Comparison of ENCODE assay signal across 8 cellular contexts in the genomic region with DNA sequence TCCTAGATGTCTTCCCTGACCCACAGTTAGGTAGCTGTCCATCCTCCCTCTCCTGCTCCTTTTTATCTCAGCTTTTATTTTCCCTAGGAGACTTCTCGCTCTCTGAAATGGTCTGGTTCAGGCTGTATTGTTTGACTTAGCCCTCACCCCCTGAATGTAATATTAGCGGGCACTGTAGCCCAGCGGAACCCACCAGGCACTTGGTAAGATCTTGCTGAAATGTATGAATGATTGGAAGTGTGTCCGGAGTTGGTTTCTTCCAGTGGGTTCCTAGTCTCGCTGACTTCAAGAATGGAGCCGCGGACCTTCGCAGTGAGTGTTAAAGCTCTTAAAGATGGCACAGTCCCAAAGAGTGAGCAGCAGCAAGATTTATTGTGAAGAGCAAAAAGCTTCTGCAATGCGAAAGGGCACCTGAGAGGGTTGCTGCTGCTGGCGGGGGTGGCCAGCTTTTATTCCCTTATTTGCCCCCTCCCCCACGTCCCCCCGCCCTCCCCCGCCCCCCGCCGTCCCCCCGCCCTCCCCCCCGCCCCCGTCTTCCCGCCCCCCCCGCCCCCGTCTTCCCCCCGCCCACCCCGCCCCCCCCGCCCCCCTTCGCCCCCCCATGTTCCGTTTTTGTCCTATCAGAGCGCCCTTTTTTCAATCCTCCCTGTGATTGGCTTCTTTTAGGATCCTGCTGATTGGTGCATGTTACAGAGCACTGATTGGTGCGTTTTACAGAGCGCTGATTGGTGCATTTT. TPM values are rescaled to one million over a fixed set of nuclear protein-coding genes. Genes with fewer than 3 reads are reported as not detected.
DNase-seq lines count a peak whose midpoint lies in the region; ATAC-seq and TF ChIP-seq lines count a peak whose summit lies in the region.

No MANE protein-coding gene starts in this region.

- intact Hi-C loops in psoas muscle (cut with DNase I), result no loop called here

- peak overlapping the region; percentile 93 to 95 (median 94) for H3K27ac Mint-ChIP-seq in CD4-positive, CD25-positive, alpha-beta regulatory T cell

- H3K36me3 ChIP-seq in CD4-positive, CD25-positive, alpha-beta regulatory T cell (ENCODE audit: control insufficient read depth, insufficient read depth, low read length), result peaks cover 6% of the 10 kb centered on the region
- H3K36me3 ChIP-seq in H7 (replicated peaks; ENCODE audit: control insufficient read depth, insufficient read depth, low read length) (no peaks in the 10 kb centered on the region), psoas muscle (ENCODE audit: insufficient read depth in 1 of 2, low read depth in 1 of 2) (peaks cover 0 to 8% of the 10 kb centered on the region in 2 donors)

- no peak for TF ChIP-seq CTCF in fibroblast of pulmonary artery (IDR thresholded peaks at IDR 0.05; ENCODE audit: low read length, missing control alignments)
- no peak for TF ChIP-seq CTCF in psoas muscle (IDR thresholded peaks at IDR 0.05)

- H3K4me1 Mint-ChIP-seq in CD4-positive, CD25-positive, alpha-beta regulatory T cell, result peaks cover 0 to 37% (median 26%) of the 10 kb centered on the region in 4 donors

- peak overlapping the region; percentile 71 for H3K27ac ChIP-seq in CD4-positive, CD25-positive, alpha-beta regulatory T cell (ENCODE audit: insufficient read depth, low read length, poor library complexity, severe bottlenecking)
- peak overlapping the region; percentile 96 for H3K27ac ChIP-seq in psoas muscle

- peak overlapping the region; percentile 78 for H3K4me3 ChIP-seq in CD4-positive, CD25-positive, alpha-beta regulatory T cell (ENCODE audit: low read depth, low read length)
- H3K4me3 ChIP-seq in H7 (ENCODE audit: insufficient read depth, low read depth, low read length) (peak overlapping the region; percentile 97), fibroblast of pulmonary artery (replicated peaks; ENCODE audit: low read depth, low read length) (peak overlapping the region; percentile 71), psoas muscle (peak overlapping the region; percentile 98)

- H3K36me3 Mint-ChIP-seq in CD4-positive, CD25-positive, alpha-beta regulatory T cell, result peaks cover 10% of the 10 kb centered on the region

- peaks cover 0 to 3% (median 0%) of the 10 kb centered on the region in 7 donors for H3K9me3 Mint-ChIP-seq in CD4-positive, CD25-positive, alpha-beta regulatory T cell

- DNase-seq in CD4-positive, CD25-positive, alpha-beta regulatory T cell, result no peak
- DNase-seq in H7 (peak; percentile 57), fibroblast of pulmonary artery (ENCODE audit: low read depth) (peak; percentile 72), psoas muscle (no peak), HuH-7.5 (ENCODE audit: low spot score) (no peak)

- peak; percentile 50 to 53 for ATAC-seq in CD4-positive, CD25-positive, alpha-beta regulatory T cell (ENCODE audit: low read depth in 2 of 2)
- ATAC-seq in SK-N-SH treated with all-trans-retinoic acid at 6 μM for 48 hours (peak; percentile 75), psoas muscle (peak in 3 of 4 donors; percentile 49 to 58 (median 57)), GM21737 (IDR thresholded peaks at IDR 0.05; ENCODE audit: unreplicated experiment) (no peak), HG03469 (IDR thresholded peaks at IDR 0.05; ENCODE audit: unreplicated experiment) (no peak)

- H3K4me3 Mint-ChIP-seq in CD4-positive, CD25-positive, alpha-beta regulatory T cell, result peak overlapping the region; percentile 87 to 95 (median 92)

- H3K27me3 ChIP-seq in CD4-positive, CD25-positive, alpha-beta regulatory T cell (ENCODE audit: control insufficient read depth, insufficient read depth, low read length), result no peaks in the 10 kb centered on the region
- H3K27me3 ChIP-seq in H7 (ENCODE audit: control insufficient read depth, insufficient read depth, low read length) (no peaks in the 10 kb centered on the region; the same call in 1 of the 2 replicates), psoas muscle (ENCODE audit: insufficient read depth in 3 of 3, low read length in 2 of 3) (no peaks in the 10 kb centered on the region)

- peaks cover 12% of the 10 kb centered on the region for H3K4me1 ChIP-seq in CD4-positive, CD25-positive, alpha-beta regulatory T cell (ENCODE audit: control insufficient read depth, insufficient read depth, low read length, poor library complexity, severe bottlenecking)
- peaks cover 16% of the 10 kb centered on the region for H3K4me1 ChIP-seq in psoas muscle

- H3K9me3 ChIP-seq in CD4-positive, CD25-positive, alpha-beta regulatory T cell (ENCODE audit: control insufficient read depth in 2 of 2, low read length in 2 of 2), result no peaks in the 10 kb centered on the region
- no peaks in the 10 kb centered on the region for H3K9me3 ChIP-seq in psoas muscle

- WGBS in psoas muscle, 3 donors, result 58 to 62% (median 61%) methylated on average over 15 to 17 of the region's 29 CpGs

- no peaks in the 10 kb centered on the region for H3K27me3 Mint-ChIP-seq in CD4-positive, CD25-positive, alpha-beta regulatory T cell

TF ChIP-seq in SK-N-SH treated with all-trans-retinoic acid at 6 μM for 48 hours, 23 proteins besides CTCF, POLR2A, EP300 and RAD21:
- TF ChIP-seq, protein P1, sequence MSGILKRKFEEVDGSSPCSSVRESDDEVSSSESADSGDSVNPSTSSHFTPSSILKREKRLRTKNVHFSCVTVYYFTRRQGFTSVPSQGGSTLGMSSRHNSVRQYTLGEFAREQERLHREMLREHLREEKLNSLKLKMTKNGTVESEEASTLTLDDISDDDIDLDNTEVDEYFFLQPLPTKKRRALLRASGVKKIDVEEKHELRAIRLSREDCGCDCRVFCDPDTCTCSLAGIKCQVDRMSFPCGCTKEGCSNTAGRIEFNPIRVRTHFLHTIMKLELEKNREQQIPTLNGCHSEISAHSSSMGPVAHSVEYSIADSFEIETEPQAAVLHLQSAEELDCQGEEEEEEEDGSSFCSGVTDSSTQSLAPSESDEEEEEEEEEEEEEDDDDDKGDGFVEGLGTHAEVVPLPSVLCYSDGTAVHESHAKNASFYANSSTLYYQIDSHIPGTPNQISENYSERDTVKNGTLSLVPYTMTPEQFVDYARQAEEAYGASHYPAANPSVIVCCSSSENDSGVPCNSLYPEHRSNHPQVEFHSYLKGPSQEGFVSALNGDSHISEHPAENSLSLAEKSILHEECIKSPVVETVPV (CRISPR knock-in tag; IDR thresholded peaks at IDR 0.05), result no peak
- TF ChIP-seq ZFP3 (CRISPR knock-in tag; IDR thresholded peaks at IDR 0.05) (no peak), ZFP30 (CRISPR knock-in tag; IDR thresholded peaks at IDR 0.05) (no peak)

RNA-seq across cellular contexts. Expression of a gene that starts 0.7 kb away (rescaled TPM):
- 17.5 TPM for total RNA-seq in CD4-positive, CD25-positive, alpha-beta regulatory T cell
- 10 to 100 TPM; 16.9 to 21.9 (median 19.5) TPM for polyA plus RNA-seq in CD4-positive, CD25-positive, alpha-beta regulatory T cell
- 7.4 and 8.1 TPM in 2 replicates for total RNA-seq in H7 (2014; rRNA removed; shearing (Covaris generic))
- total RNA-seq in psoas muscle, result 10 to 100 TPM; 13.3 to 18.9 (median 17.2) TPM
- 10 to 100 TPM; 10.7 to 14.0 (median 12.5) TPM for polyA plus RNA-seq in psoas muscle

RNA-seq across cellular contexts. Expression of a gene that starts 29.0 kb away (rescaled TPM):
- 22.9 TPM for total RNA-seq in CD4-positive, CD25-positive, alpha-beta regulatory T cell
- polyA plus RNA-seq in CD4-positive, CD25-positive, alpha-beta regulatory T cell, result 10 to 100 TPM; 77.4 to 88.2 (median 82.6) TPM
- 179 and 182 TPM in 2 replicates for total RNA-seq in H7 (2014; rRNA removed; shearing (Covaris generic))
- total RNA-seq in psoas muscle, result 10 to 100 TPM; 12.9 to 21.0 (median 15.4) TPM
- 10 to 100 TPM; 19.6 to 53.9 (median 38.0) TPM for polyA plus RNA-seq in psoas muscle

Comparison
In these comparisons a context has a peak if more than half of its experiments do, and no peak if none do; other contexts are left out.
1. ATAC-seq: peak in CD4-positive, CD25-positive, alpha-beta regulatory T cell (2 of 2), SK-N-SH treated with all-trans-retinoic acid at 6 μM for 48 hours (single experiment) and psoas muscle (3 of 4); none in GM21737 (single experiment) and HG03469 (single experiment).
2. DNase-seq: peak in H7 (single experiment) and fibroblast of pulmonary artery (single experiment); none in CD4-positive, CD25-positive, alpha-beta regulatory T cell (0 of 3), psoas muscle (0 of 2) and HuH-7.5 (single experiment).
3. Peak in every context shown above with its lines, with median percentiles within 50 percentile points of each other: H3K4me3 ChIP-seq.